Comparison of ENCODE assay signal across 8 cellular contexts in the genomic region with DNA sequence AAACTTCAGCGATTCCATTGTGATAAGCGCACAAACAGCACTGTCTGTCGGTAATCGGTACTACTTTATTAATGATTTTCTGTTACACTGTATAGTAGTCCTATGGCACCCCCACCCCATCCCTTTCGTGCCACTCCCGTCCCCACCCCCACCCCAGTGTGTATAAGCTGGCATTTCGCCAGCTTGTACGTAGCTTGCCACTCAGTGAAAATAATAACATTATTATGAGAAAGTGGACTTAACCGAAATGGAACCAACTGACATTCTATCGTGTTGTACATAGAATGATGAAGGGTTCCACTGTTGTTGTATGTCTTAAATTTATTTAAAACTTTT. TPM values are rescaled to one million over a fixed set of nuclear protein-coding genes. Genes with fewer than 3 reads are reported as not detected.
DNase-seq lines count a peak whose midpoint lies in the region; ATAC-seq lines count a peak whose summit lies in the region.

No MANE protein-coding gene starts in this region.

- H3K4me1 Mint-ChIP-seq in activated CD8-positive, alpha-beta memory T cell treated with anti-CD3 and anti-CD28 coated beads, Interleukin-2, amount 10 ng/mL, durations not matched to agents 7 days and 5 days, result peaks cover 28% of the 10 kb centered on the region
- H3K4me1 Mint-ChIP-seq in dendritic cell treated with granulocyte-macrophage colony-stimulating factor and Interleukin-4, amounts not matched to agents 40 ng/mL and 50 ng/mL, for 4 days (ENCODE audit: low read depth), result peaks cover 21% of the 10 kb centered on the region
- peaks cover 14 to 46% (median 42%) of the 10 kb centered on the region in 3 donors for H3K4me1 Mint-ChIP-seq in naive B cell

- no peak for ATAC-seq in activated CD8-positive, alpha-beta memory T cell treated with anti-CD3 and anti-CD28 coated beads, Interleukin-2, amount 10 ng/mL, durations not matched to agents 7 days and 5 days
- no peak for ATAC-seq in naive B cell (ENCODE audit: low read depth in 2 of 2)
- no peak for ATAC-seq in HG03045 (IDR thresholded peaks at IDR 0.05; ENCODE audit: unreplicated experiment)
- no peak for ATAC-seq in GM21528 (IDR thresholded peaks at IDR 0.05; ENCODE audit: low FRiP score, unreplicated experiment)

- CTCF ChIA-PET in activated CD8-positive, alpha-beta memory T cell treated with anti-CD3 and anti-CD28 coated beads, Interleukin-2, amount 10 ng/mL, durations not matched to agents 7 days and 5 days (lab: Charles Lee), result no interaction called here

- H3K36me3 Mint-ChIP-seq in activated CD8-positive, alpha-beta memory T cell treated with anti-CD3 and anti-CD28 coated beads, Interleukin-2, amount 10 ng/mL, durations not matched to agents 7 days and 5 days, result peaks cover 21% of the 10 kb centered on the region
- H3K36me3 Mint-ChIP-seq in dendritic cell treated with granulocyte-macrophage colony-stimulating factor and Interleukin-4, amounts not matched to agents 40 ng/mL and 50 ng/mL, for 4 days (ENCODE audit: low read depth), result peaks cover 33% of the 10 kb centered on the region
- H3K36me3 Mint-ChIP-seq in naive B cell, result no peaks in the 10 kb centered on the region

- DNase-seq in activated CD8-positive, alpha-beta memory T cell treated with anti-CD3 and anti-CD28 coated beads, Interleukin-2, amount 10 ng/mL, durations not matched to agents 7 days and 5 days, result no peak
- DNase-seq in activated CD8-positive, alpha-beta memory T cell treated with anti-CD3 and anti-CD28 coated beads for 24 hours, result no peak
- peak; percentile 82 for DNase-seq in NCI-H748 (lab: John Stamatoyannopoulos, UW; ENCODE audit: unreplicated experiment)
- DNase-seq in naive B cell, result no peak
- no peak for DNase-seq in NOMO-1 treated with DMSO at 0.1 percent for 48 hours (lab: John Stamatoyannopoulos, UW; ENCODE audit: unreplicated experiment)

- intact Hi-C loops in dendritic cell treated with granulocyte-macrophage colony-stimulating factor and Interleukin-4, amounts not matched to agents 40 ng/mL and 50 ng/mL, for 4 days (cut with micrococcal nuclease), result loop anchor here (5.0 to 10.0 kb wide), 2 partner anchors 36 to 179 kb away; no protein-coding TSS in a partner anchor

- peak overlapping the region; percentile 94 for H3K27ac Mint-ChIP-seq in activated CD8-positive, alpha-beta memory T cell treated with anti-CD3 and anti-CD28 coated beads, Interleukin-2, amount 10 ng/mL, durations not matched to agents 7 days and 5 days
- H3K27ac Mint-ChIP-seq in dendritic cell treated with granulocyte-macrophage colony-stimulating factor and Interleukin-4, amounts not matched to agents 40 ng/mL and 50 ng/mL, for 4 days, result peak overlapping the region; percentile 95
- peak overlapping the region; percentile 93 to 99 (median 96) for H3K27ac Mint-ChIP-seq in naive B cell

- peak overlapping the region; percentile 89 for H3K4me3 Mint-ChIP-seq in activated CD8-positive, alpha-beta memory T cell treated with anti-CD3 and anti-CD28 coated beads, Interleukin-2, amount 10 ng/mL, durations not matched to agents 7 days and 5 days
- H3K4me3 Mint-ChIP-seq in dendritic cell treated with granulocyte-macrophage colony-stimulating factor and Interleukin-4, amounts not matched to agents 40 ng/mL and 50 ng/mL, for 4 days, result peak overlapping the region; percentile 82
- H3K4me3 Mint-ChIP-seq in naive B cell, result peak overlapping the region; percentile 90 to 98 (median 95)

- no peaks in the 10 kb centered on the region for H3K27me3 Mint-ChIP-seq in activated CD8-positive, alpha-beta memory T cell treated with anti-CD3 and anti-CD28 coated beads, Interleukin-2, amount 10 ng/mL, durations not matched to agents 7 days and 5 days
- no peaks in the 10 kb centered on the region for H3K27me3 Mint-ChIP-seq in dendritic cell treated with granulocyte-macrophage colony-stimulating factor and Interleukin-4, amounts not matched to agents 40 ng/mL and 50 ng/mL, for 4 days
- H3K27me3 Mint-ChIP-seq in naive B cell, result peaks cover 0 to 8% (median 0%) of the 10 kb centered on the region in 3 donors

- H3K9me3 Mint-ChIP-seq in activated CD8-positive, alpha-beta memory T cell treated with anti-CD3 and anti-CD28 coated beads, Interleukin-2, amount 10 ng/mL, durations not matched to agents 7 days and 5 days (ENCODE audit: low read depth), result no peaks in the 10 kb centered on the region
- H3K9me3 Mint-ChIP-seq in dendritic cell treated with granulocyte-macrophage colony-stimulating factor and Interleukin-4, amounts not matched to agents 40 ng/mL and 50 ng/mL, for 4 days, result no peaks in the 10 kb centered on the region
- H3K9me3 Mint-ChIP-seq in naive B cell, result peaks cover 0 to 1% (median 0%) of the 10 kb centered on the region in 7 donors

RNA-seq across cellular contexts. Expression of gene MID1IP1, which starts 4.8 kb away (rescaled TPM):
- total RNA-seq in activated CD8-positive, alpha-beta memory T cell treated with anti-CD3 and anti-CD28 coated beads, Interleukin-2, amount 10 ng/mL, durations not matched to agents 7 days and 5 days, result 10 to 100 TPM; 57.9 to 77.7 TPM
- 10 to 100 TPM; 21.8 to 39.4 (median 28.9) TPM for polyA plus RNA-seq in naive B cell (ENCODE audit: low read depth in 6 of 6)
